ENCODE assay signal across 8 cellular contexts in genomic region chr6:107114872-107115694, GRCh38. TPM values are rescaled to one million over a fixed set of nuclear protein-coding genes. Genes with fewer than 3 reads are reported as not detected.
A peak's percentile ranks its signal among the peaks of the same experiment; 100 is the strongest.
DNase-seq lines count a peak whose midpoint lies in the region; ATAC-seq, FAIRE-seq and TF ChIP-seq lines count a peak whose summit lies in the region.

Gene BEND3 (minus strand): TSS chr6:107115515. CDS start chr6:107099285, 16,230 bp downstream.

- no peaks in the 10 kb centered on the region for H3K27me3 ChIP-seq in H1 (replicated peaks in 1 of 4; ENCODE audit: control insufficient read depth in 3 of 4, extremely low read depth in 1 of 4, insufficient read depth in 3 of 4, low read length in 3 of 4)

- no peaks in the 10 kb centered on the region for H4K20me1 ChIP-seq in H1 (replicated peaks in 1 of 2; ENCODE audit: control insufficient read depth in 1 of 2, insufficient read depth in 2 of 2, low read length in 2 of 2)

- peak within 1 kb of the TSS; percentile 97 for H2BK120ac ChIP-seq in H1 (replicated peaks; ENCODE audit: low read depth, low read length)

- CTCF ChIA-PET in activated CD4-positive, alpha-beta memory T cell treated with anti-CD3 and anti-CD28 coated beads, Interleukin-2, amount 10 ng/mL, durations not matched to agents 7 days and 5 days (lab: Charles Lee) = interaction anchor here (0.7 to 1.5 kb wide), 4 partner anchors 43 to 374 kb away, joined by 3 to 7 read pairs (median 4); partner anchors contain the start of gene MTRES1
- CTCF ChIA-PET in H1 (lab: Charles Lee; ENCODE audit: partially characterized antibody) = interaction anchor here (0.5 to 1.6 kb wide), 10 partner anchors 9 to 561 kb away, joined by 3 to 9 read pairs (median 3); partner anchors contain the start of gene PDSS2

- H3K9me3 ChIP-seq in H1 (ENCODE audit: insufficient read depth in 2 of 2, low read depth in 1 of 2, low read length in 1 of 2) = no peaks in the 10 kb centered on the region

- no peak within 1 kb of the TSS for H3K27ac Mint-ChIP-seq in activated CD4-positive, alpha-beta memory T cell treated with anti-CD3 and anti-CD28 coated beads, Interleukin-2, amount 10 ng/mL, durations not matched to agents 7 days and 5 days
- peak within 1 kb of the TSS; percentile 91 for H3K27ac Mint-ChIP-seq in mesothelial cell of epicardium
- H3K27ac Mint-ChIP-seq in stimulated activated naive CD8-positive, alpha-beta T cell treated with anti-CD3 and anti-CD28 coated beads, Interleukin-15, amount 100 ng/mL, for 72 hours = peak within 1 kb of the TSS; percentile 72 to 78

- peak within 1 kb of the TSS; percentile 92 for H4K5ac ChIP-seq in H1 (ENCODE audit: insufficient read length, low read depth, low read length)

- H3K4ac ChIP-seq in H1 (replicated peaks; ENCODE audit: insufficient read length, low read depth, low read length) = peak within 1 kb of the TSS; percentile 93

- peak within 1 kb of the TSS; percentile 88 to 90 for H3K4me2 ChIP-seq in H1 (ENCODE audit: insufficient read depth in 1 of 2, low read depth in 2 of 2, low read length in 2 of 2)

- H3K36me3 ChIP-seq in H1 (ENCODE audit: control insufficient read depth in 2 of 4, insufficient read depth in 4 of 4, low read length in 3 of 4) = peaks cover 0 to 5% (median 0%) of the 10 kb centered on the region in 4 experiments; a peak in 1 of 8 replicates

- no peaks in the 10 kb centered on the region for H3K9me3 Mint-ChIP-seq in activated CD4-positive, alpha-beta memory T cell treated with anti-CD3 and anti-CD28 coated beads, Interleukin-2, amount 10 ng/mL, durations not matched to agents 7 days and 5 days
- H3K9me3 Mint-ChIP-seq in mesothelial cell of epicardium = no peaks in the 10 kb centered on the region
- no peaks in the 10 kb centered on the region for H3K9me3 Mint-ChIP-seq in stimulated activated naive CD8-positive, alpha-beta T cell treated with anti-CD3 and anti-CD28 coated beads, Interleukin-15, amount 100 ng/mL, for 72 hours

- no peak within 1 kb of the TSS for H3K23ac ChIP-seq in H1 (ENCODE audit: insufficient read length)

- ATAC-seq in GM21619 (IDR thresholded peaks at IDR 0.05; ENCODE audit: unreplicated experiment) = peak; percentile 22
- peak; percentile 49 for ATAC-seq in stimulated activated naive CD8-positive, alpha-beta T cell treated with anti-CD3 and anti-CD28 coated beads, Interleukin-15, amount 100 ng/mL, for 72 hours

- no peak within 1 kb of the TSS for H2AFZ ChIP-seq in H1 (ENCODE audit: low read length)

- no peak for FAIRE-seq in H1 (lab: Jason Lieb, UNC)

- H2BK5ac ChIP-seq in H1 (ENCODE audit: low read depth, low read length) = peak within 1 kb of the TSS; percentile 99

- H3K4me3 Mint-ChIP-seq in activated CD4-positive, alpha-beta memory T cell treated with anti-CD3 and anti-CD28 coated beads, Interleukin-2, amount 10 ng/mL, durations not matched to agents 7 days and 5 days = peak within 1 kb of the TSS; percentile 71
- H3K4me3 Mint-ChIP-seq in mesothelial cell of epicardium = peak within 1 kb of the TSS; percentile 80
- H3K4me3 Mint-ChIP-seq in stimulated activated naive CD8-positive, alpha-beta T cell treated with anti-CD3 and anti-CD28 coated beads, Interleukin-15, amount 100 ng/mL, for 72 hours = peak within 1 kb of the TSS; percentile 77 to 78

- peak within 1 kb of the TSS; percentile 93; the same call in 1 of the 2 replicates for H2BK12ac ChIP-seq in H1 (ENCODE audit: low read depth, low read length)

- H3K56ac ChIP-seq in H1 (replicated peaks; ENCODE audit: insufficient read length, low read depth, low read length) = peak within 1 kb of the TSS; percentile 98

- peak within 1 kb of the TSS; percentile 65; the same call in 1 of the 2 replicates for H2BK15ac ChIP-seq in H1 (ENCODE audit: low read length)

- H2BK20ac ChIP-seq in H1 (ENCODE audit: low read length) = peak within 1 kb of the TSS; percentile 9; the same call in 1 of the 2 replicates

- WGBS in H1 (ENCODE audit: extremely low coverage in 1 of 2, insufficient coverage in 1 of 2, insufficient read length in 1 of 2, insufficient replicate concordance in 2 of 2, low coverage in 1 of 2, low lambda C conversion rate in 2 of 2, missing lambda C conversion rate in 1 of 2), 2 experiments = 0% methylated on average over 33 of the region's 120 CpGs; no CpG with 5 or more reads in 1 of the 2 experiments

- peaks cover 9% of the 10 kb centered on the region for H3K23me2 ChIP-seq in H1 (ENCODE audit: low read depth, low read length)

- POLR2A ChIA-PET in activated CD4-positive, alpha-beta memory T cell treated with anti-CD3 and anti-CD28 coated beads, Interleukin-2, amount 10 ng/mL, durations not matched to agents 7 days and 5 days (lab: Charles Lee) = interaction anchor here (1.3 to 1.8 kb wide), 3 partner anchors 54 to 345 kb away, joined by 6 to 10 read pairs (median 9); partner anchors contain the start of genes MTRES1 and PDSS2
- POLR2A ChIA-PET in H1 (lab: Charles Lee; ENCODE audit: partially characterized antibody) = interaction anchor here (0.8 to 5.2 kb wide), 33 partner anchors 9 to 790 kb away, joined by 3 to 53 read pairs (median 4); partner anchors contain the start of genes ATG5 and MTRES1

- H3K79me2 ChIP-seq in H1 (ENCODE audit: control insufficient read depth in 1 of 2, insufficient read depth in 2 of 2, low read length in 2 of 2) = peaks cover 4 to 40% of the 10 kb centered on the region in 2 experiments

- H3K4me1 ChIP-seq in H1 (replicated peaks in 1 of 4; ENCODE audit: control insufficient read depth in 3 of 4, insufficient read depth in 4 of 4, low read length in 3 of 4) = peaks cover 11 to 17% (median 14%) of the 10 kb centered on the region in 4 experiments

- H2AK5ac ChIP-seq in H1 (ENCODE audit: low read depth, low read length) = peak within 1 kb of the TSS; percentile 88; the same call in 1 of the 2 replicates

- peak within 1 kb of the TSS; percentile 53 to 81 (median 62) for H3K4me3 ChIP-seq in H1 (ENCODE audit: extremely low read depth in 1 of 4, insufficient read depth in 2 of 4, low read depth in 3 of 4, low read length in 4 of 4)

- H3K79me1 ChIP-seq in H1 (ENCODE audit: low read depth, low read length) = no peaks in the 10 kb centered on the region

- TF ChIP-seq RAD21 in H1 (IDR thresholded peaks at IDR 0.05 in 1 of 2, conservative IDR thresholded peaks at IDR 0.05 in 1 of 2; ENCODE audit: low read depth in 2 of 2, low read length in 2 of 2) = no peak

- H3K9ac ChIP-seq in H1 (replicated peaks in 1 of 4; ENCODE audit: extremely low read depth in 1 of 4, low read depth in 3 of 4, low read length in 3 of 4) = peak within 1 kb of the TSS; percentile 86 to 98 (median 96)

- no peak within 1 kb of the TSS for H3K14ac ChIP-seq in H1 (ENCODE audit: insufficient read length)

- TF ChIP-seq CTCF in H1 (IDR thresholded peaks at IDR 0.05; ENCODE audit: control extremely low read depth in 1 of 3, insufficient read depth in 1 of 3, low read depth in 1 of 3, low read length in 3 of 3) (no peak), mesothelial cell of epicardium (IDR thresholded peaks at IDR 0.05; ENCODE audit: unreplicated experiment) (no peak)

- peaks cover 17% of the 10 kb centered on the region for H3K27me3 Mint-ChIP-seq in activated CD4-positive, alpha-beta memory T cell treated with anti-CD3 and anti-CD28 coated beads, Interleukin-2, amount 10 ng/mL, durations not matched to agents 7 days and 5 days
- H3K27me3 Mint-ChIP-seq in mesothelial cell of epicardium (ENCODE audit: low read depth) = peaks cover 13% of the 10 kb centered on the region
- peaks cover 12% of the 10 kb centered on the region for H3K27me3 Mint-ChIP-seq in stimulated activated naive CD8-positive, alpha-beta T cell treated with anti-CD3 and anti-CD28 coated beads, Interleukin-15, amount 100 ng/mL, for 72 hours

- H3K18ac ChIP-seq in H1 (ENCODE audit: extremely low read depth, low read length) = peak within 1 kb of the TSS; percentile 98

- peak; percentile 63 for DNase-seq in Daoy (ENCODE audit: low read depth)
- peak; percentile 9 for DNase-seq in LHCN-M2 (ENCODE audit: low read depth)
- DNase-seq in activated CD4-positive, alpha-beta memory T cell treated with anti-CD3 and anti-CD28 coated beads, Interleukin-2, amount 10 ng/mL, durations not matched to agents 7 days and 5 days = peak; percentile 40
- DNase-seq in H1 (ENCODE audit: low read depth in 1 of 2, low spot score in 2 of 2) = no peak
- peak; percentile 37 to 61 for DNase-seq in mesothelial cell of epicardium (ENCODE audit: low spot score in 2 of 2, unreplicated experiment in 2 of 2)
- peak; percentile 14 to 22 for DNase-seq in stimulated activated naive CD8-positive, alpha-beta T cell treated with anti-CD3 and anti-CD28 coated beads, Interleukin-15, amount 100 ng/mL, for 72 hours
- no peak for DNase-seq in DMS79 treated with DMSO at 0.1 percent for 48 hours (lab: John Stamatoyannopoulos, UW)

- peak within 1 kb of the TSS; percentile 99 for H3K27ac ChIP-seq in H1 (ENCODE audit: low read depth, low read length)

- H3K4me1 Mint-ChIP-seq in activated CD4-positive, alpha-beta memory T cell treated with anti-CD3 and anti-CD28 coated beads, Interleukin-2, amount 10 ng/mL, durations not matched to agents 7 days and 5 days = peaks cover 20% of the 10 kb centered on the region
- peaks cover 18% of the 10 kb centered on the region for H3K4me1 Mint-ChIP-seq in mesothelial cell of epicardium
- peaks cover 22% of the 10 kb centered on the region for H3K4me1 Mint-ChIP-seq in stimulated activated naive CD8-positive, alpha-beta T cell treated with anti-CD3 and anti-CD28 coated beads, Interleukin-15, amount 100 ng/mL, for 72 hours

- no peaks in the 10 kb centered on the region for H3K36me3 Mint-ChIP-seq in activated CD4-positive, alpha-beta memory T cell treated with anti-CD3 and anti-CD28 coated beads, Interleukin-2, amount 10 ng/mL, durations not matched to agents 7 days and 5 days (ENCODE audit: low read depth)
- peaks cover 2% of the 10 kb centered on the region for H3K36me3 Mint-ChIP-seq in mesothelial cell of epicardium

- peak within 1 kb of the TSS; percentile 98 for H4K91ac ChIP-seq in H1 (replicated peaks; ENCODE audit: insufficient read length, low read length)

- H4K8ac ChIP-seq in H1 (ENCODE audit: extremely low read depth, insufficient read depth, low read length) = peak within 1 kb of the TSS; percentile 97

- TF ChIP-seq POLR2A in H1 (IDR thresholded peaks at IDR 0.05; ENCODE audit: control extremely low read depth in 1 of 2, low read depth in 2 of 2, low read length in 2 of 2) = peak; percentile 67 to 72

- TF ChIP-seq EP300 in H1 (IDR thresholded peaks at IDR 0.05; ENCODE audit: borderline replicate concordance in 1 of 2, low read depth in 2 of 2, low read length in 2 of 2) = no peak

RNA-seq across cellular contexts. Expression of gene BEND3, which starts in this region (rescaled TPM):
- total RNA-seq in Daoy (2014; rRNA removed; shearing (Covaris generic)) = 4.2 and 5.6 TPM in 2 replicates
- total RNA-seq in LHCN-M2 (2014; rRNA removed) (2.9 and 3.3 TPM in 2 replicates), mesothelial cell of epicardium (10.3 to 10.5 TPM (median 10.4 TPM) in 3 replicates)
- polyA plus RNA-seq in LHCN-M2 (2012) = 1.4 TPM
- 1 to 10 TPM; 2.3 to 2.5 TPM for total RNA-seq in activated CD4-positive, alpha-beta memory T cell treated with anti-CD3 and anti-CD28 coated beads, Interleukin-2, amount 10 ng/mL, durations not matched to agents 7 days and 5 days
- total RNA-seq in H1 (2021; fragmentation: NEBNext Ultra II Directional; extraction: Animal tissue kit (Norgen Biotek cat#: 25700)) = 38.8 and 40.8 TPM in 2 replicates
- polyA plus RNA-seq in H1 (2011; rRNA removed) = 25.2 and 26.2 TPM in 2 replicates
- polyA plus RNA-seq in H1 (2011; cell fraction: cytosol; rRNA removed) = 21.1 TPM
- polyA plus RNA-seq in H1 (2011; cell fraction: nucleus; rRNA removed) = 48.4 TPM
- polyA plus RNA-seq in H1 (2012, experiment 1 of 2) = 22.5 to 25.1 TPM (median 23.6 TPM) in 4 replicates
- 15.4 TPM for polyA plus RNA-seq in H1 (2012, experiment 2 of 2)
- 17.8 TPM for polyA plus RNA-seq in H1 (2013, experiment 1 of 2)
- polyA plus RNA-seq in H1 (2013, experiment 2 of 2) = 16.3 TPM
- polyA minus RNA-seq in H1 (2011; rRNA and poly(A)+ RNA removed) = 42.9 and 43.2 TPM in 2 replicates
- polyA minus RNA-seq in H1 (2011; cell fraction: cytosol; rRNA and poly(A)+ RNA removed) = 38.0 TPM
- polyA minus RNA-seq in H1 (2011; cell fraction: nucleus; rRNA and poly(A)+ RNA removed) = 31.0 TPM

Comparison
In these comparisons a context has a peak if more than half of its experiments do, and no peak if none do; other contexts are left out.
1. DNase-seq: peak in Daoy (single experiment), LHCN-M2 (single experiment), activated CD4-positive, alpha-beta memory T cell treated with anti-CD3 and anti-CD28 coated beads, Interleukin-2, amount 10 ng/mL, durations not matched to agents 7 days and 5 days (single experiment), mesothelial cell of epicardium (2 of 2) and stimulated activated naive CD8-positive, alpha-beta T cell treated with anti-CD3 and anti-CD28 coated beads, Interleukin-15, amount 100 ng/mL, for 72 hours (2 of 2); none in H1 (0 of 2) and DMS79 treated with DMSO at 0.1 percent for 48 hours (single experiment).
2. Peak in every context shown above with its lines, with median percentiles within 50 percentile points of each other: H3K4me3 Mint-ChIP-seq.